ENCODE assay signal across 1 cellular context in genomic region chr17:15971108-15971507, GRCh38.
TF ChIP-seq lines count a peak whose summit lies in the region.

No MANE protein-coding gene starts in this region.

TF ChIP-seq in GM23338, 12 proteins besides CTCF, POLR2A, EP300 and RAD21 (continued from another document):
- TF ChIP-seq REST (IDR thresholded peaks at IDR 0.05; ENCODE audit: unreplicated experiment) (no peak), ETS1 (IDR thresholded peaks at IDR 0.05) (no peak), ZNF462 (CRISPR knock-in tag; IDR thresholded peaks at IDR 0.05) (no peak), CREB1 (CRISPR knock-in tag; IDR thresholded peaks at IDR 0.05; ENCODE audit: low read depth) (no peak), NANOG (IDR thresholded peaks at IDR 0.05; ENCODE audit: borderline replicate concordance) (no peak), EZH2phosphoT487 (IDR thresholded peaks at IDR 0.05; ENCODE audit: unreplicated experiment) (no peak), JUNB (IDR thresholded peaks at IDR 0.05; ENCODE audit: unreplicated experiment) (no peak)
